12 cellular contexts compared by ENCODE assay signal in genomic region chr13:97254809-97255208, GRCh38. TPM values are rescaled to one million over a fixed set of nuclear protein-coding genes. Genes with fewer than 3 reads are reported as not detected.
DNase-seq lines count a peak whose midpoint lies in the region; ATAC-seq and TF ChIP-seq lines count a peak whose summit lies in the region.
"Had no signal": no experiment of that assay in that cellular context is flagged by ENCODE, and none has a peak within 500 bp of the region (broad histone marks: within the 10 kb centered on the region; RNA-seq: fewer than 3 reads in every experiment).

No MANE protein-coding gene starts in this region.

- peak; percentile 79 for DNase-seq in Caki2 (ENCODE audit: low read depth)
- DNase-seq in NCI-H2171 treated with DMSO at 0.1 percent for 48 hours (lab: John Stamatoyannopoulos, UW) = peak; percentile 84
- peak; percentile 91 for DNase-seq in epithelial cell of esophagus (ENCODE audit: low read depth)
- no peak for DNase-seq in omental fat pad (ENCODE audit: low spot score)
- DNase-seq in activated T-helper 1 cell treated with anti-CD3 and anti-CD28 coated beads, Interleukin-12 subunit alpha, Interleukin-12 subunit beta, Interleukin-2, Interleukin-4 antibody, amounts not matched to agents 30 ng/mL and 10 ng/mL and 1 ng/mL, durations not matched to agents 14 hours and 24 hours and 36 hours (ENCODE audit: low spot score) = no peak
- DNase-seq in NCI-H2107 (lab: John Stamatoyannopoulos, UW) = no peak
- DNase-seq: activated CD8-positive, alpha-beta T cell treated with anti-CD3 and anti-CD28 coated beads for 36 hours; SJCRH30; testis had no signal

- peaks cover 11% of the 10 kb centered on the region for H3K9me3 Mint-ChIP-seq in activated T-helper 1 cell treated with anti-CD3 and anti-CD28 coated beads, Interleukin-12 subunit alpha, Interleukin-12 subunit beta, Interleukin-2, Interleukin-4 antibody, amounts not matched to agents 30 ng/mL and 10 ng/mL and 1 ng/mL, durations not matched to agents 14 hours and 24 hours and 36 hours
- H3K9me3 Mint-ChIP-seq in activated T-helper 17 cell treated with anti-CD3 and anti-CD28 coated beads, Interleukin-2, amount 50 U/mL, for 72 hours = no peaks in the 10 kb centered on the region
- H3K9me3 Mint-ChIP-seq: activated CD8-positive, alpha-beta T cell treated with anti-CD3 and anti-CD28 coated beads for 36 hours; dendritic cell treated with granulocyte-macrophage colony-stimulating factor and Interleukin-4, amounts not matched to agents 40 ng/mL and 50 ng/mL, for 4 days had no signal

- H3K36me3 Mint-ChIP-seq in activated T-helper 1 cell treated with anti-CD3 and anti-CD28 coated beads, Interleukin-12 subunit alpha, Interleukin-12 subunit beta, Interleukin-2, Interleukin-4 antibody, amounts not matched to agents 30 ng/mL and 10 ng/mL and 1 ng/mL, durations not matched to agents 14 hours and 24 hours and 36 hours (ENCODE audit: low read depth) = peaks cover 9% of the 10 kb centered on the region
- H3K36me3 Mint-ChIP-seq in activated T-helper 17 cell treated with anti-CD3 and anti-CD28 coated beads, Interleukin-2, amount 50 U/mL, for 72 hours (ENCODE audit: low read depth) = peaks cover 13% of the 10 kb centered on the region

- no peak overlapping the region for H3K4me3 Mint-ChIP-seq in activated T-helper 1 cell treated with anti-CD3 and anti-CD28 coated beads, Interleukin-12 subunit alpha, Interleukin-12 subunit beta, Interleukin-2, Interleukin-4 antibody, amounts not matched to agents 30 ng/mL and 10 ng/mL and 1 ng/mL, durations not matched to agents 14 hours and 24 hours and 36 hours
- no peak overlapping the region for H3K4me3 Mint-ChIP-seq in activated T-helper 17 cell treated with anti-CD3 and anti-CD28 coated beads, Interleukin-2, amount 50 U/mL, for 72 hours
- H3K4me3 Mint-ChIP-seq: activated CD8-positive, alpha-beta T cell treated with anti-CD3 and anti-CD28 coated beads for 36 hours; dendritic cell treated with granulocyte-macrophage colony-stimulating factor and Interleukin-4, amounts not matched to agents 40 ng/mL and 50 ng/mL, for 4 days had no signal

- in situ Hi-C loops in Caki2 (cut with HindIII; ENCODE audit: low pct_unique_long_range_greater_than_20kb, low sequenced_read_pairs) = no loop called here

- peak; percentile 29 for ATAC-seq in omental fat pad (ENCODE audit: low FRiP score)
- no peak for ATAC-seq in GM18502 (IDR thresholded peaks at IDR 0.05; ENCODE audit: poor library complexity, unreplicated experiment)
- ATAC-seq in activated T-helper 17 cell treated with anti-CD3 and anti-CD28 coated beads, Interleukin-2, amount 50 U/mL, for 72 hours (replicated peaks) = no peak
- ATAC-seq: activated CD8-positive, alpha-beta T cell treated with anti-CD3 and anti-CD28 coated beads for 36 hours had no signal

- no peak overlapping the region for H3K27ac Mint-ChIP-seq in activated T-helper 1 cell treated with anti-CD3 and anti-CD28 coated beads, Interleukin-12 subunit alpha, Interleukin-12 subunit beta, Interleukin-2, Interleukin-4 antibody, amounts not matched to agents 30 ng/mL and 10 ng/mL and 1 ng/mL, durations not matched to agents 14 hours and 24 hours and 36 hours
- H3K27ac Mint-ChIP-seq in activated T-helper 17 cell treated with anti-CD3 and anti-CD28 coated beads, Interleukin-2, amount 50 U/mL, for 72 hours = no peak overlapping the region
- H3K27ac Mint-ChIP-seq: dendritic cell treated with granulocyte-macrophage colony-stimulating factor and Interleukin-4, amounts not matched to agents 40 ng/mL and 50 ng/mL, for 4 days had no signal

- peaks cover 54% of the 10 kb centered on the region for H3K4me1 Mint-ChIP-seq in activated T-helper 1 cell treated with anti-CD3 and anti-CD28 coated beads, Interleukin-12 subunit alpha, Interleukin-12 subunit beta, Interleukin-2, Interleukin-4 antibody, amounts not matched to agents 30 ng/mL and 10 ng/mL and 1 ng/mL, durations not matched to agents 14 hours and 24 hours and 36 hours (ENCODE audit: low read depth)
- H3K4me1 Mint-ChIP-seq in activated T-helper 17 cell treated with anti-CD3 and anti-CD28 coated beads, Interleukin-2, amount 50 U/mL, for 72 hours = peaks cover 59% of the 10 kb centered on the region

- no peak for TF ChIP-seq CTCF in epithelial cell of esophagus (IDR thresholded peaks at IDR 0.05; ENCODE audit: insufficient read depth, low read depth, low read length, missing control alignments)
- TF ChIP-seq CTCF in omental fat pad (IDR thresholded peaks at IDR 0.05) = no peak

- H3K27me3 Mint-ChIP-seq in activated T-helper 1 cell treated with anti-CD3 and anti-CD28 coated beads, Interleukin-12 subunit alpha, Interleukin-12 subunit beta, Interleukin-2, Interleukin-4 antibody, amounts not matched to agents 30 ng/mL and 10 ng/mL and 1 ng/mL, durations not matched to agents 14 hours and 24 hours and 36 hours (ENCODE audit: insufficient read depth) = no peaks in the 10 kb centered on the region
- no peaks in the 10 kb centered on the region for H3K27me3 Mint-ChIP-seq in activated T-helper 17 cell treated with anti-CD3 and anti-CD28 coated beads, Interleukin-2, amount 50 U/mL, for 72 hours
- H3K27me3 Mint-ChIP-seq: activated CD8-positive, alpha-beta T cell treated with anti-CD3 and anti-CD28 coated beads for 36 hours; dendritic cell treated with granulocyte-macrophage colony-stimulating factor and Interleukin-4, amounts not matched to agents 40 ng/mL and 50 ng/mL, for 4 days had no signal

- intact Hi-C loops in activated T-helper 1 cell treated with anti-CD3 and anti-CD28 coated beads, Interleukin-12 subunit alpha, Interleukin-12 subunit beta, Interleukin-2, Interleukin-4 antibody, amounts not matched to agents 30 ng/mL and 10 ng/mL and 1 ng/mL, durations not matched to agents 14 hours and 24 hours and 36 hours (cut with micrococcal nuclease) = loop anchor here (5.0 kb wide), 1 partner anchor 113 kb away; no protein-coding TSS in a partner anchor

- H3K4me3 ChIP-seq in epithelial cell of esophagus (ENCODE audit: low read length) = no peak overlapping the region
- H3K4me3 ChIP-seq: SJCRH30, testis had no signal

RNA-seq across cellular contexts. Expression of gene MBNL2, which starts 32.7 kb away (rescaled TPM):
- total RNA-seq in Caki2 (2014; rRNA removed; shearing (Covaris generic); ENCODE audit: low replicate concordance) = 9.6 and 14.0 TPM in 2 replicates
- 100 to 1,000 TPM; 105 to 132 (median 123) TPM for total RNA-seq in omental fat pad
- total RNA-seq in activated T-helper 1 cell treated with anti-CD3 and anti-CD28 coated beads, Interleukin-12 subunit alpha, Interleukin-12 subunit beta, Interleukin-2, Interleukin-4 antibody, amounts not matched to agents 30 ng/mL and 10 ng/mL and 1 ng/mL, durations not matched to agents 14 hours and 24 hours and 36 hours = 20.7 and 24.2 TPM in 2 replicates
- total RNA-seq in activated T-helper 17 cell treated with anti-CD3 and anti-CD28 coated beads, Interleukin-2, amount 50 U/mL, for 72 hours = 10 to 100 TPM; 13.4 to 27.2 TPM

Comparison
In these comparisons a context has a peak if more than half of its experiments do, and no peak if none do; other contexts are left out.
1. DNase-seq: peak in Caki2 (single experiment), NCI-H2171 treated with DMSO at 0.1 percent for 48 hours (single experiment) and epithelial cell of esophagus (single experiment); none in omental fat pad (single experiment), activated T-helper 1 cell treated with anti-CD3 and anti-CD28 coated beads, Interleukin-12 subunit alpha, Interleukin-12 subunit beta, Interleukin-2, Interleukin-4 antibody, amounts not matched to agents 30 ng/mL and 10 ng/mL and 1 ng/mL, durations not matched to agents 14 hours and 24 hours and 36 hours (single experiment) and NCI-H2107 (single experiment).